ENCODE assay signal across 16 cellular contexts in the genomic region with DNA sequence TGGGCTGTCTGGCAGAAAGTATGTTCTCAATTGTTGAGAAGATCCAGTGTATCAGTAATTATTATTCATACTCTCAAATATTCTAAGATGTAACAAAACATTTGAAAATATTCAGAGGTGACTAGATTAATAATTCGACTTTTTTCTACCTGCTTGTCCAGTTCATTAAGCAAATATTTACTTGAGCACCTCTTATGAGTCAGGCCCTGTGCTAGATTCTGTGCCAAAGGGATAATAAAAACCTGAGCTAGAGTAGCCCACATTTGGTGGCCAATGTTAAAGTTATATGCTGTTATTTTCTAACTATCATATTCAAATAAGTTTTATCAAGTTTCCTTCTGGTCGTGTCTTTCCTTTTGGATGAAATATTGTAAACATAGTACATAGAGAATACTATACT. TPM values are rescaled to one million over a fixed set of nuclear protein-coding genes. Genes with fewer than 3 reads are reported as not detected.
A peak's percentile ranks its signal among the peaks of the same experiment; 100 is the strongest.
DNase-seq lines count a peak whose midpoint lies in the region; ATAC-seq, FAIRE-seq and TF ChIP-seq lines count a peak whose summit lies in the region.
"Had no signal": no experiment of that assay in that cellular context is flagged by ENCODE, and none has a peak within 500 bp of the region (broad histone marks: within the 10 kb centered on the region; RNA-seq: fewer than 3 reads in every experiment).

No MANE protein-coding gene starts in this region.

- DNase-seq in A549 (ENCODE audit: low read depth in 1 of 2, low spot score in 1 of 2) (no peak), HT-29 (ENCODE audit: low spot score) (peak; percentile 39), mammary epithelial cell (peak; percentile 34), osteocyte (ENCODE audit: extremely low spot score, unreplicated experiment) (no peak), ascending aorta (ENCODE audit: low spot score in 2 of 2) (no peak), cerebellar nuclear complex (lab: John Stamatoyannopoulos, UW) (no peak)
- no peak for DNase-seq in stimulated activated naive CD4-positive, alpha-beta T cell treated with Interleukin-2 at 50 U/mL for 16 hours (lab: John Stamatoyannopoulos, UW)
- no peak for DNase-seq in stimulated activated CD4-positive, alpha-beta T cell treated with anti-CD3 and anti-CD28 coated beads, Interleukin-4, amount 100 ng/mL, for 24 hours
- DNase-seq: ACHN, AML-193, Caco-2, DMS153, H9, NCI-H1105, NCI-H187, NCI-H446 treated with DMSO at 0.1 percent for 48 hours had no signal

- H2AFZ ChIP-seq in mammary epithelial cell (ENCODE audit: low read depth, low read length), result no peak overlapping the region

- no peaks in the 10 kb centered on the region for H4K20me1 ChIP-seq in mammary epithelial cell (ENCODE audit: insufficient read depth, low read length)

- TF ChIP-seq EP300 in A549 (IDR thresholded peaks at IDR 0.05), result no peak

- BruUV-seq in mammary epithelial cell (replicated peaks; lab: Mats Ljungman, UMichigan), result no TSS peak

- H3K36me3 Mint-ChIP-seq in osteocyte (ENCODE audit: unreplicated experiment), result peaks cover 11% of the 10 kb centered on the region

- H3K4me3 ChIP-seq in A549 (no peak overlapping the region), mammary epithelial cell (replicated peaks in 1 of 3; ENCODE audit: insufficient read depth in 1 of 3, low read depth in 2 of 3, low read length in 3 of 3) (no peak overlapping the region), ascending aorta (no peak overlapping the region)

- no peak overlapping the region for H3K9ac ChIP-seq in mammary epithelial cell (ENCODE audit: insufficient read depth, low read length)

- H3K27me3 ChIP-seq in mammary epithelial cell (ENCODE audit: insufficient read depth, low read length) (no peaks in the 10 kb centered on the region), ascending aorta (no peaks in the 10 kb centered on the region)

- no peak overlapping the region for H3K4me3 Mint-ChIP-seq in osteocyte (ENCODE audit: unreplicated experiment)
- H3K4me3 Mint-ChIP-seq: H9 had no signal

- no peak for TF ChIP-seq RAD21 in A549 (conservative IDR thresholded peaks at IDR 0.05 in 1 of 2, IDR thresholded peaks at IDR 0.05 in 1 of 2)

- FAIRE-seq in A549 (lab: Jason Lieb, UNC), result no peak

- H3K27ac Mint-ChIP-seq in osteocyte (ENCODE audit: unreplicated experiment), result peak overlapping the region; percentile 8
- H3K27ac Mint-ChIP-seq: H9 had no signal

- no peak for TF ChIP-seq POLR2A in A549 (IDR thresholded peaks at IDR 0.05; ENCODE audit: low read length)

- no peaks in the 10 kb centered on the region for H3K27me3 Mint-ChIP-seq in osteocyte (ENCODE audit: unreplicated experiment)

- H3K9me3 ChIP-seq in A549 (no peaks in the 10 kb centered on the region), mammary epithelial cell (replicated peaks; ENCODE audit: insufficient read depth, low read length) (no peaks in the 10 kb centered on the region), ascending aorta (no peaks in the 10 kb centered on the region)
- H3K9me3 ChIP-seq: Caco-2 had no signal

- H3K36me3 ChIP-seq in mammary epithelial cell (ENCODE audit: insufficient read depth, low read length) (no peaks in the 10 kb centered on the region), ascending aorta (no peaks in the 10 kb centered on the region)

- no peaks in the 10 kb centered on the region for H3K9me3 Mint-ChIP-seq in osteocyte (ENCODE audit: unreplicated experiment)
- H3K9me3 Mint-ChIP-seq: H9 had no signal

- CTCF ChIA-PET in A549 (lab: Yijun Ruan, JAX), result no interaction called here
- CTCF ChIA-PET in mammary epithelial cell (lab: Charles Lee; ENCODE audit: low non-redundant PET), result no interaction called here

- H3K4me2 ChIP-seq in A549, result peak overlapping the region; percentile 29; the same call in 2 of the 3 replicates
- H3K4me2 ChIP-seq in mammary epithelial cell (ENCODE audit: insufficient read depth, low read depth, low read length), result no peak overlapping the region

- dilution Hi-C loops in mammary epithelial cell (cut with HindIII; ENCODE audit: low sequenced_read_pairs), result no loop called here

- no peak for ATAC-seq in A549

- in situ Hi-C loops in mammary epithelial cell (cut with MboI; ENCODE audit: low sequenced_read_pairs in 2 of 2), result no loop called here

- no peak overlapping the region for H3K27ac ChIP-seq in A549
- no peak overlapping the region for H3K27ac ChIP-seq in mammary epithelial cell (ENCODE audit: insufficient read depth, low read depth, low read length)
- H3K27ac ChIP-seq in ascending aorta, result no peak overlapping the region

- peaks cover 92% of the 10 kb centered on the region for H3K79me2 ChIP-seq in mammary epithelial cell (ENCODE audit: insufficient read depth, low read length)

- TF ChIP-seq CTCF in A549 (IDR thresholded peaks at IDR 0.05), result no peak
- TF ChIP-seq CTCF in mammary epithelial cell (conservative IDR thresholded peaks at IDR 0.05 in 1 of 2, IDR thresholded peaks at IDR 0.05 in 1 of 2; ENCODE audit: extremely low read depth in 1 of 2, insufficient read depth in 1 of 2, low read depth in 1 of 2, low read length in 2 of 2), result no peak
- TF ChIP-seq CTCF in osteocyte (IDR thresholded peaks at IDR 0.05), result no peak
- TF ChIP-seq CTCF in ascending aorta (IDR thresholded peaks at IDR 0.05), result no peak

- H3K4me1 ChIP-seq in A549 (peaks cover 36% of the 10 kb centered on the region), mammary epithelial cell (ENCODE audit: insufficient read depth, low read length) (peaks cover 26% of the 10 kb centered on the region), ascending aorta (peaks cover 0 to 42% of the 10 kb centered on the region in 2 donors)

- peaks cover 87% of the 10 kb centered on the region for H3K4me1 Mint-ChIP-seq in osteocyte (ENCODE audit: unreplicated experiment)

- 22% methylated on average over 2 of the region's 2 CpGs for WGBS in A549 (ENCODE audit: missing lambda C conversion rate)
- 75% methylated on average over 2 of the region's 2 CpGs for WGBS in mammary epithelial cell (ENCODE audit: low coverage, missing lambda C conversion rate)

- POLR2A ChIA-PET in A549 (lab: Yijun Ruan, JAX), result no interaction called here

- intact Hi-C loops in mammary epithelial cell (cut with micrococcal nuclease), result no loop called here
- intact Hi-C loops in ascending aorta (cut with DNase I), result no loop called here

TF ChIP-seq in A549, 52 proteins besides CTCF, POLR2A, EP300 and RAD21:
- no peak for TF ChIP-seq CBX2 (IDR thresholded peaks at IDR 0.05; ENCODE audit: borderline replicate concordance, low read depth)
- TF ChIP-seq RNF2 (IDR thresholded peaks at IDR 0.05; ENCODE audit: borderline replicate concordance, low read depth), result no peak
- TF ChIP-seq, protein P1, sequence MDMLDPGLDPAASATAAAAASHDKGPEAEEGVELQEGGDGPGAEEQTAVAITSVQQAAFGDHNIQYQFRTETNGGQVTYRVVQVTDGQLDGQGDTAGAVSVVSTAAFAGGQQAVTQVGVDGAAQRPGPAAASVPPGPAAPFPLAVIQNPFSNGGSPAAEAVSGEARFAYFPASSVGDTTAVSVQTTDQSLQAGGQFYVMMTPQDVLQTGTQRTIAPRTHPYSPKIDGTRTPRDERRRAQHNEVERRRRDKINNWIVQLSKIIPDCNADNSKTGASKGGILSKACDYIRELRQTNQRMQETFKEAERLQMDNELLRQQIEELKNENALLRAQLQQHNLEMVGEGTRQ (IDR thresholded peaks at IDR 0.05), result no peak
- TF ChIP-seq CBX8 (IDR thresholded peaks at IDR 0.05), result no peak
- TF ChIP-seq RCOR1 (IDR thresholded peaks at IDR 0.05; ENCODE audit: low read depth, low read length), result no peak
- TF ChIP-seq HOXB5 (CRISPR knock-in tag; IDR thresholded peaks at IDR 0.05), result no peak
- TF ChIP-seq CEBPB (IDR thresholded peaks at IDR 0.05), result no peak
TF ChIP-seq in A549: peak in this region for 0.

RNA-seq across cellular contexts. Expression of a gene that starts 58.5 kb away (rescaled TPM):
- polyA plus RNA-seq in A549 (2011; rRNA removed) (6.0 and 7.2 TPM in 2 replicates), A549 (2017; fragmentation: RNase III; extraction: RNeasy Plus Mini Kit Qiagen cat#74134 plus additional on column Dnase treatment) (7.0 to 8.1 TPM (median 7.5 TPM) in 3 replicates), mammary epithelial cell (14.5 TPM)
- 6.1 TPM in 2 replicates for polyA plus RNA-seq in A549 (2012; cell fraction: cytosol; rRNA removed)
- polyA plus RNA-seq in A549 (2012; cell fraction: nucleus; rRNA removed), result 7.2 and 10.1 TPM in 2 replicates
- polyA minus RNA-seq in A549 (2011; rRNA and poly(A)+ RNA removed), result 7.3 and 8.7 TPM in 2 replicates
- 4.3 and 9.3 TPM in 2 replicates for total RNA-seq in HT-29 (2014; rRNA removed; shearing (Covaris generic))
- total RNA-seq in mammary epithelial cell (10 to 100 TPM; 22.5 to 28.8 TPM), osteocyte (121 and 126 TPM in 2 replicates), ascending aorta (77.3 TPM)
- 35.8 TPM for polyA minus RNA-seq in mammary epithelial cell

Comparison
In these comparisons a context has a peak if more than half of its experiments do, and no peak if none do; other contexts are left out.
1. DNase-seq: peak in HT-29 (single experiment) and mammary epithelial cell (single experiment); none in A549 (0 of 2), osteocyte (single experiment), stimulated activated naive CD4-positive, alpha-beta T cell treated with Interleukin-2 at 50 U/mL for 16 hours (single experiment), ascending aorta (0 of 2), cerebellar nuclear complex (0 of 2) and stimulated activated CD4-positive, alpha-beta T cell treated with anti-CD3 and anti-CD28 coated beads, Interleukin-4, amount 100 ng/mL, for 24 hours (single experiment).